Comparison of ENCODE assay signal across 8 cellular contexts in the genomic region with DNA sequence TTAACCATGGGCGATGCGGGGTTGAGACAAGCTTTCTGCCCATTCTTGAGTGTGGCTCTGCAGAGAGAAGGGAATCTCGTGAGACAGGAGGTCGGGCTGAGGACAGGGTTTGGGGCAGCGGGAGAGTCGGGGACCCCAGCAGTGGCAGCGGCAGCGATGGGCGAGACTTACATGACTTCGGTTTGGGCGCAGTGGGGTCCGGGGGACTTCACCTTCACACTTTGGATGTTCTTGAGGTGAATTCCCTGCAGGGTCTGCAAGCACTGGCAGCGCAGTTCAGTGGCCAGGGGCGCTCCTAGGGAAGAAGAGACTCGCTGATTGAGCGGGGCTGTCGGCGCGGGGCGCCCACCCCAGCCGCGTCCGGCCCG. TPM values are rescaled to one million over a fixed set of nuclear protein-coding genes. Genes with fewer than 3 reads are reported as not detected.
A peak's percentile ranks its signal among the peaks of the same experiment; 100 is the strongest.
DNase-seq lines count a peak whose midpoint lies in the region; ATAC-seq and TF ChIP-seq lines count a peak whose summit lies in the region.

No MANE protein-coding gene starts in this region.

- H3K4me1 ChIP-seq in adrenal gland (replicated peaks in 1 of 2): peaks cover 0 to 3% of the 10 kb centered on the region in 2 donors

- no peak overlapping the region for H3K27ac Mint-ChIP-seq in stimulated activated memory B cell treated with anti-CD40 and anti-IgM and Interleukin-4, amounts not matched to agents 10 μg/mL and 1 μg/mL and 100 μg/mL, for 72 hours

- H3K9me3 ChIP-seq in adrenal gland (replicated peaks in 1 of 3): no peaks in the 10 kb centered on the region

- no peak for TF ChIP-seq CTCF in adrenal gland (IDR thresholded peaks at IDR 0.05)

- H3K27me3 ChIP-seq in adrenal gland: no peaks in the 10 kb centered on the region

- H3K27me3 Mint-ChIP-seq in stimulated activated memory B cell treated with anti-CD40 and anti-IgM and Interleukin-4, amounts not matched to agents 10 μg/mL and 1 μg/mL and 100 μg/mL, for 72 hours: peaks cover 54% of the 10 kb centered on the region

- peak overlapping the region in 4 of 5 donors; percentile 26 to 85 (median 74) for H3K27ac ChIP-seq in adrenal gland

- peak overlapping the region; percentile 60 for H3K4me3 Mint-ChIP-seq in stimulated activated memory B cell treated with anti-CD40 and anti-IgM and Interleukin-4, amounts not matched to agents 10 μg/mL and 1 μg/mL and 100 μg/mL, for 72 hours

- peak in 2 of 7 donors; percentile 13 to 32 for DNase-seq in adrenal gland
- peak; percentile 32 for DNase-seq in iris pigment epithelial cell (ENCODE audit: low read depth)
- no peak for DNase-seq in DMS 273 treated with DMSO at 0.1 percent for 48 hours (lab: John Stamatoyannopoulos, UW)
- DNase-seq in NCI-H2196 treated with DMSO at 0.1 percent for 48 hours (lab: John Stamatoyannopoulos, UW; ENCODE audit: unreplicated experiment): no peak
- DNase-seq in activated effector memory CD4-positive, alpha-beta T cell treated with anti-CD3 and anti-CD28 coated beads, Interleukin-2, amount 50 U/mL, for 16 hours: no peak
- no peak for DNase-seq in SIG-M5 (lab: John Stamatoyannopoulos, UW)

- H3K36me3 Mint-ChIP-seq in stimulated activated memory B cell treated with anti-CD40 and anti-IgM and Interleukin-4, amounts not matched to agents 10 μg/mL and 1 μg/mL and 100 μg/mL, for 72 hours: no peaks in the 10 kb centered on the region

- TF ChIP-seq POLR2A in adrenal gland (IDR thresholded peaks at IDR 0.05): no peak

- no peaks in the 10 kb centered on the region for H3K36me3 ChIP-seq in adrenal gland (replicated peaks in 1 of 2)

- intact Hi-C loops in adrenal gland (cut with DNase I): no loop called here

- peak; percentile 10 for ATAC-seq in HG02943 (IDR thresholded peaks at IDR 0.05; ENCODE audit: low read depth, unreplicated experiment)
- ATAC-seq in stimulated activated memory B cell treated with anti-CD40 and anti-IgM and Interleukin-4, amounts not matched to agents 10 μg/mL and 1 μg/mL and 100 μg/mL, for 72 hours: peak; percentile 31

- no peaks in the 10 kb centered on the region for H3K9me3 Mint-ChIP-seq in stimulated activated memory B cell treated with anti-CD40 and anti-IgM and Interleukin-4, amounts not matched to agents 10 μg/mL and 1 μg/mL and 100 μg/mL, for 72 hours

- peaks cover 12% of the 10 kb centered on the region for H3K4me1 Mint-ChIP-seq in stimulated activated memory B cell treated with anti-CD40 and anti-IgM and Interleukin-4, amounts not matched to agents 10 μg/mL and 1 μg/mL and 100 μg/mL, for 72 hours

- WGBS in adrenal gland, 4 donors: 6 to 13% (median 10%) methylated on average over 9 to 24 of the region's 24 CpGs

- peak overlapping the region in 2 of 4 donors; percentile 51 to 56 for H3K4me3 ChIP-seq in adrenal gland

RNA-seq across cellular contexts. Expression of a gene that starts 0.4 kb away (rescaled TPM):
- 10 to 100 TPM in 1 of 8 donors, 1 to 10 TPM in 7; 2.4 to 13.9 (median 6.2) TPM for total RNA-seq in adrenal gland
- polyA plus RNA-seq in adrenal gland: 10 to 100 TPM in 1 of 3 donors, 1 to 10 TPM in 2; 2.2 to 18.8 (median 5.4) TPM

RNA-seq across cellular contexts. Expression of a gene that starts 59.3 kb away (rescaled TPM):
- total RNA-seq in adrenal gland: 10 to 100 TPM; 13.2 to 21.8 (median 15.9) TPM
- polyA plus RNA-seq in adrenal gland: 10 to 100 TPM in 2 of 3 donors, 1 to 10 TPM in 1; 9.8 to 25.9 (median 10.3) TPM
